In genomic region chr5:142816577-142816976, GRCh38 we compare ENCODE assay signal across 10 cellular contexts. TPM values are rescaled to one million over a fixed set of nuclear protein-coding genes. Genes with fewer than 3 reads are reported as not detected.
DNase-seq lines count a peak whose midpoint lies in the region; ATAC-seq and TF ChIP-seq lines count a peak whose summit lies in the region.
"Had no signal": no experiment of that assay in that cellular context is flagged by ENCODE, and none has a peak within 500 bp of the region (broad histone marks: within the 10 kb centered on the region; RNA-seq: fewer than 3 reads in every experiment).

No MANE protein-coding gene starts in this region.

- TF ChIP-seq CTCF in Panc1 (IDR thresholded peaks at IDR 0.05) (no peak), esophagus muscularis mucosa (IDR thresholded peaks at IDR 0.05) (no peak)

- H3K4me1 ChIP-seq in Panc1 (ENCODE audit: control insufficient read depth, insufficient read depth, low read length), result peaks cover 71% of the 10 kb centered on the region
- H3K4me1 ChIP-seq in esophagus muscularis mucosa, result peaks cover 63 to 76% (median 66%) of the 10 kb centered on the region in 4 donors

- H3K27ac ChIP-seq in Panc1 (ENCODE audit: low read length) (peak overlapping the region; percentile 99), esophagus muscularis mucosa (replicated peaks in 1 of 4) (peak overlapping the region in 3 of 4 donors; percentile 48 to 73 (median 70))
- H3K27ac ChIP-seq: KMS-11 had no signal

- CTCF ChIA-PET in Panc1 (lab: Charles Lee), result no interaction called here

- peak; percentile 26; the same call in 1 of the 2 replicates for ATAC-seq in Panc1

- intact Hi-C loops in Panc1 (cut with micrococcal nuclease; ENCODE audit: unreplicated experiment) (no loop called here), esophagus muscularis mucosa (cut with DNase I) (no loop called here)

- DNase-seq in GM03348 (ENCODE audit: low spot score) (peak; percentile 56), Panc1 (ENCODE audit: low read depth, low spot score) (no peak), esophagus muscularis mucosa (ENCODE audit: extremely low spot score) (no peak), putamen (ENCODE audit: low spot score) (peak; percentile 64), D341Med (ENCODE audit: low spot score) (no peak), SKM-1 treated with dmso at 0.1 percent for 144 hours (lab: John Stamatoyannopoulos, UW; ENCODE audit: unreplicated experiment) (no peak), NCI-H82 (lab: John Stamatoyannopoulos, UW) (no peak)
- no peak for DNase-seq in activated CD4-positive, CD25-positive, alpha-beta regulatory T cell treated with anti-CD3 and anti-CD28 coated beads, Interleukin-2, amount 50 U/mL, for 72 hours
- DNase-seq: activated CD4-positive, alpha-beta T cell treated with anti-CD3 and anti-CD28 coated beads, Interleukin-2, amount 10 ng/mL, durations not matched to agents 24 days and 14 days had no signal

- in situ Hi-C loops in Panc1 (cut with HindIII; ENCODE audit: low pct_unique_long_range_greater_than_20kb, low sequenced_read_pairs), result no loop called here

- BruUV-seq in Panc1 (replicated peaks; lab: Mats Ljungman, UMichigan), result no TSS peak

- 64% methylated on average over 3 of the region's 3 CpGs for WGBS in esophagus muscularis mucosa

- H3K27me3 ChIP-seq in Panc1 (ENCODE audit: control insufficient read depth, insufficient read depth, low read length) (no peaks in the 10 kb centered on the region), esophagus muscularis mucosa (no peaks in the 10 kb centered on the region)

- H3K4me3 ChIP-seq in Panc1 (ENCODE audit: low read depth in 2 of 2, low read length in 2 of 2) (no peak overlapping the region), esophagus muscularis mucosa (no peak overlapping the region)

- H3K9me3 ChIP-seq in Panc1 (ENCODE audit: control insufficient read depth, insufficient read depth, low read depth, low read length) (no peaks in the 10 kb centered on the region), esophagus muscularis mucosa (peaks cover 0 to 4% (median 0%) of the 10 kb centered on the region in 4 donors)

- no peak for TF ChIP-seq POLR2A in esophagus muscularis mucosa (IDR thresholded peaks at IDR 0.05; ENCODE audit: low read depth)

- POLR2A ChIA-PET in Panc1 (lab: Charles Lee), result no interaction called here

- no peaks in the 10 kb centered on the region for H3K36me3 ChIP-seq in Panc1 (ENCODE audit: control insufficient read depth, insufficient read depth, low read length)
- H3K36me3 ChIP-seq in esophagus muscularis mucosa, result no peaks in the 10 kb centered on the region

- TF ChIP-seq EP300 in esophagus muscularis mucosa (IDR thresholded peaks at IDR 0.05), result no peak

RNA-seq across cellular contexts. Expression of gene ARHGAP26, which starts 46.4 kb away (rescaled TPM):
- 65.5 TPM for total RNA-seq in Panc1 (2021; ENCODE audit: unreplicated experiment)
- 24.0 TPM for polyA plus RNA-seq in Panc1 (2012; ENCODE audit: insufficient read length)
- total RNA-seq in esophagus muscularis mucosa, result 10 to 100 TPM; 22.3 to 40.7 (median 28.2) TPM

Comparison
In these comparisons a context has a peak if more than half of its experiments do, and no peak if none do; other contexts are left out.
1. DNase-seq: peak in GM03348 (single experiment) and putamen (single experiment); none in Panc1 (single experiment), esophagus muscularis mucosa (single experiment), activated CD4-positive, CD25-positive, alpha-beta regulatory T cell treated with anti-CD3 and anti-CD28 coated beads, Interleukin-2, amount 50 U/mL, for 72 hours (single experiment), D341Med (single experiment), SKM-1 treated with dmso at 0.1 percent for 144 hours (single experiment) and NCI-H82 (single experiment).